20 cellular contexts compared by ENCODE assay signal in the genomic region with DNA sequence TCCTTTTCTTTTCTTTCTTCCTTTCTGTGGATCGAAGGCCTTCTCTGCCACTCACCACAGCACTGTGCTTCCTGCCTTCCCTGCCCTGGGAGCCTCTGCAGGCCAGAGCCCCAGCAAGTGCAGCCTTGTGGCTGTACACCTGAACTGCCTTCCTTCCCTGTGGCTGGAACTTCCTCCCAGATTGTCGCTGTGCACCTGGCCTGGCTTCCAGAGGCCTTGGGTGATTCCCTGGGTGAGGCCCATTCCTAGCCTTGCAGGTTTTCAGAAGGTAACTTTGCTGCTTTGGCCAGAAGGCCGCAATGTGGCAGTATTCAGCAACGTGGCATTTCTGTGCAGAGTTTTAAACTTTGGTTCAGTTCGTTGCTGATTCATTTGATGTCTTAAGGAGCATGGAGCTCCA. TPM values are rescaled to one million over a fixed set of nuclear protein-coding genes. Genes with fewer than 3 reads are reported as not detected.
DNase-seq lines count a peak whose midpoint lies in the region; ATAC-seq, FAIRE-seq and TF ChIP-seq lines count a peak whose summit lies in the region.
"Had no signal": no experiment of that assay in that cellular context is flagged by ENCODE, and none has a peak within 500 bp of the region (broad histone marks: within the 10 kb centered on the region; RNA-seq: fewer than 3 reads in every experiment).

No MANE protein-coding gene starts in this region.

- peaks cover 39% of the 10 kb centered on the region for H3K4me1 ChIP-seq in HepG2 (ENCODE audit: insufficient read depth, low read length)
- no peaks in the 10 kb centered on the region for H3K4me1 ChIP-seq in right lobe of liver
- H3K4me1 ChIP-seq in mucosa of descending colon (ENCODE audit: low read depth) = peaks cover 17% of the 10 kb centered on the region

- in situ Hi-C loops in HepG2 (cut with HindIII; ENCODE audit: extremely low pct_ligation_motif_present, low pct_unique_long_range_greater_than_20kb) = no loop called here

- no peak overlapping the region for H3K4me3 Mint-ChIP-seq in WTC11
- H3K4me3 Mint-ChIP-seq: CD4-positive, alpha-beta T cell had no signal

- H3K27ac ChIP-seq in HepG2 (ENCODE audit: extremely low read length, insufficient read depth, low read length) (no peak overlapping the region), right lobe of liver (no peak overlapping the region)

- H3K36me3 ChIP-seq in HepG2 (replicated peaks in 1 of 2; ENCODE audit: control insufficient read depth in 1 of 2, insufficient read depth in 2 of 2, low read length in 2 of 2) (no peaks in the 10 kb centered on the region), right lobe of liver (no peaks in the 10 kb centered on the region), mucosa of descending colon (ENCODE audit: low read depth) (no peaks in the 10 kb centered on the region)

- no TSS peak for BruUV-seq in HepG2 (replicated peaks; lab: Mats Ljungman, UMichigan)

- TF ChIP-seq CTCF in HepG2 (CRISPR knock-in tag; IDR thresholded peaks at IDR 0.05) (no peak; the same call in 1 of the 2 replicates), right lobe of liver (IDR thresholded peaks at IDR 0.05) (no peak), WTC11 (IDR thresholded peaks at IDR 0.05) (no peak), mucosa of descending colon (IDR thresholded peaks at IDR 0.05) (peak; percentile 33)

- ATAC-seq in HepG2 (peak; percentile 50), right lobe of liver (no peak), WTC11 (peak; percentile 54), mucosa of descending colon (peak; percentile 88)

- intact Hi-C loops in HepG2 (cut with micrococcal nuclease; ENCODE audit: unreplicated experiment) (no loop called here), right lobe of liver (cut with DNase I) (no loop called here), mucosa of descending colon (cut with DNase I, micrococcal nuclease) (no loop called here)

- H3K4me3 ChIP-seq in HepG2 (replicated peaks in 1 of 3; ENCODE audit: insufficient read depth in 1 of 3, low read depth in 2 of 3, low read length in 3 of 3) (no peak overlapping the region), right lobe of liver (no peak overlapping the region), mucosa of descending colon (no peak overlapping the region)

- H3K27ac Mint-ChIP-seq in WTC11 = no peak overlapping the region
- H3K27ac Mint-ChIP-seq: CD4-positive, alpha-beta T cell had no signal

- CTCF ChIA-PET in HepG2 (lab: Yijun Ruan, JAX; ENCODE audit: low intra/inter-chr PET ratio, low total read pairs) = no interaction called here
- CTCF ChIA-PET in WTC11 (lab: Charles Lee) = interaction anchor here (0.6 to 0.7 kb wide), 2 partner anchors 12 to 34 kb away, joined by 3 read pairs; no protein-coding TSS in a partner anchor

- H3K9ac ChIP-seq in HepG2 (ENCODE audit: insufficient read depth, low read depth, low read length) = no peak overlapping the region

- H2AFZ ChIP-seq in HepG2 (ENCODE audit: low read length) = no peak overlapping the region

- no peak overlapping the region for H3K4me2 ChIP-seq in HepG2 (ENCODE audit: low read depth, low read length)

- DNase-seq in HepG2 (ENCODE audit: low spot score) (no peak), right lobe of liver (no peak), WTC11 (ENCODE audit: low spot score) (no peak), mucosa of descending colon (peak in 2 of 3 donors; percentile 68 to 74), iPS-NIHi7 (ENCODE audit: extremely low spot score) (no peak), HTR-8/SVneo (ENCODE audit: insufficient read length, low spot score) (no peak), kidney tubule cell (ENCODE audit: low spot score) (no peak)
- DNase-seq in activated CD4-positive, alpha-beta T cell treated with anti-CD3 and anti-CD28 coated beads, Interleukin-2, amount 50 U/mL, for 4 hours = no peak
- DNase-seq: AML-193; CD4-positive, alpha-beta T cell; GF-D8; Karpas-422; MM.1S; NCI-H1105; NCI-H187 treated with DMSO at 0.1 percent for 48 hours; NCI-H2171 treated with DMSO at 0.1 percent for 48 hours; RPMI8226 had no signal

- no peak for TF ChIP-seq RAD21 in HepG2 (CRISPR knock-in tag; IDR thresholded peaks at IDR 0.05)

- WGBS in HepG2 (ENCODE audit: low lambda C conversion rate) = 52% methylated on average over 5 of the region's 5 CpGs
- 58% methylated on average over 3 of the region's 5 CpGs for WGBS in right lobe of liver (ENCODE audit: insufficient coverage, low coverage, low lambda C conversion rate, missing lambda C conversion rate)

- H3K9me3 Mint-ChIP-seq in WTC11 = no peaks in the 10 kb centered on the region
- H3K9me3 Mint-ChIP-seq: CD4-positive, alpha-beta T cell had no signal

- TF ChIP-seq EP300 in HepG2 (IDR thresholded peaks at IDR 0.05; ENCODE audit: low read depth in 2 of 2, low read length in 2 of 2) (no peak), HepG2 (CRISPR knock-in tag; IDR thresholded peaks at IDR 0.05; ENCODE audit: borderline replicate concordance) (no peak)

- no peaks in the 10 kb centered on the region for H3K36me3 Mint-ChIP-seq in WTC11

- no peaks in the 10 kb centered on the region for H4K20me1 ChIP-seq in HepG2 (ENCODE audit: insufficient read depth, low read length)

- FAIRE-seq in HepG2 (lab: Jason Lieb, UNC) (no peak), HTR-8/SVneo (lab: Jason Lieb, UNC) (no peak)
- FAIRE-seq: D721Med had no signal

- TF ChIP-seq POLR2A in HepG2 (IDR thresholded peaks at IDR 0.05; ENCODE audit: insufficient read depth in 1 of 2, low read depth in 2 of 2, low read length in 2 of 2) (no peak), right lobe of liver (IDR thresholded peaks at IDR 0.05) (no peak)

- H3K27me3 ChIP-seq in HepG2 (ENCODE audit: control insufficient read depth in 1 of 2, insufficient read depth in 2 of 2, low read length in 2 of 2) = peaks cover 2 to 16% of the 10 kb centered on the region in 2 experiments; a peak in 4 of 5 replicates
- H3K27me3 ChIP-seq in right lobe of liver = no peaks in the 10 kb centered on the region

- H3K27me3 Mint-ChIP-seq in WTC11 (ENCODE audit: low read depth) = no peaks in the 10 kb centered on the region; the same call in 1 of the 2 replicates

- POLR2A ChIA-PET in HepG2 (lab: Yijun Ruan, JAX) = no interaction called here
- POLR2A ChIA-PET in WTC11 (lab: Charles Lee) = no interaction called here

- peaks cover 37% of the 10 kb centered on the region for H3K4me1 Mint-ChIP-seq in WTC11

- H3K9me3 ChIP-seq in HepG2 (ENCODE audit: low read length) (no peaks in the 10 kb centered on the region), right lobe of liver (no peaks in the 10 kb centered on the region), mucosa of descending colon (no peaks in the 10 kb centered on the region)

- H3K79me2 ChIP-seq in HepG2 (ENCODE audit: insufficient read depth, low read length) = no peaks in the 10 kb centered on the region

RNA-seq across cellular contexts. Expression of a gene that starts 50.1 kb away (rescaled TPM):
- total RNA-seq in HepG2 (2016; rRNA removed; fragmentation: Illumina TruSeq; extraction: Trizol) = 0.20 and 0.39 TPM in 2 replicates
- 0.61 TPM in 1 of 2 replicates, not detected in the other for total RNA-seq in HepG2 (2016; cell fraction: cytosol; rRNA removed; fragmentation: Illumina TruSeq; extraction: Trizol; ENCODE audit: low read depth)
- 0.11 and 0.51 TPM in 2 replicates for total RNA-seq in HepG2 (2016; cell fraction: insoluble cytoplasmic fraction; rRNA removed; fragmentation: Illumina TruSeq; extraction: Trizol)
- total RNA-seq in HepG2 (2016; cell fraction: membrane; rRNA removed; fragmentation: Illumina TruSeq; extraction: Trizol) = 0.28 and 0.45 TPM in 2 replicates
- total RNA-seq in HepG2 (2016; cell fraction: nucleus; rRNA removed; fragmentation: Illumina TruSeq; extraction: Trizol) = 0.31 TPM in 1 of 2 replicates, not detected in the other
- 0.14 and 0.41 TPM in 2 replicates for polyA plus RNA-seq in HepG2 (2011; rRNA removed)
- 0.23 and 0.33 TPM in 2 replicates for polyA plus RNA-seq in HepG2 (2011; cell fraction: cytosol; rRNA removed)
- 0.34 and 0.90 TPM in 2 replicates for polyA plus RNA-seq in HepG2 (2011; cell fraction: nucleus; rRNA removed)
- polyA plus RNA-seq in HepG2 (2012) = 0.04 and 0.09 TPM in 2 replicates
- polyA plus RNA-seq in HepG2 (2016; cell fraction: cytosol; fragmentation: Illumina TruSeq; extraction: Trizol; ENCODE audit: low read depth) = 0.08 and 0.25 TPM in 2 replicates
- 0.42 and 0.59 TPM in 2 replicates for polyA plus RNA-seq in HepG2 (2016; cell fraction: insoluble cytoplasmic fraction; fragmentation: Illumina TruSeq; extraction: Trizol; ENCODE audit: low read depth)
- polyA plus RNA-seq in HepG2 (2016; cell fraction: membrane; fragmentation: Illumina TruSeq; extraction: Trizol; ENCODE audit: low read depth) = 0.24 and 0.30 TPM in 2 replicates
- 0.36 and 0.65 TPM in 2 replicates for polyA plus RNA-seq in HepG2 (2016; cell fraction: nucleus; fragmentation: Illumina TruSeq; extraction: Trizol; ENCODE audit: insufficient read depth, low read depth)
- polyA minus RNA-seq in HepG2 (2011; rRNA and poly(A)+ RNA removed; ENCODE audit: low replicate concordance) = 0.10 and 0.72 TPM in 2 replicates
- polyA minus RNA-seq in HepG2 (2011; cell fraction: cytosol; rRNA and poly(A)+ RNA removed) = not detected in 2 replicates
- polyA minus RNA-seq in HepG2 (2011; cell fraction: nucleus; rRNA and poly(A)+ RNA removed) = 0.75 TPM in 1 of 2 replicates, not detected in the other
- total RNA-seq in right lobe of liver = under 1 TPM; 0.05 to 0.30 (median 0.12) TPM
- total RNA-seq in WTC11 (2021) = 20.8 to 21.4 TPM (median 21.0 TPM) in 3 replicates
- 1 to 10 TPM in 1 of 3 donors, under 1 TPM in 2; 0.43 to 1.2 (median 0.58) TPM for total RNA-seq in mucosa of descending colon
- total RNA-seq: A673, H4 had no signal

RNA-seq across cellular contexts. Expression of a gene that starts 54.4 kb away (rescaled TPM):
- total RNA-seq in HepG2 (2016; rRNA removed; fragmentation: Illumina TruSeq; extraction: Trizol) = not detected in 2 replicates
- not detected in 2 replicates for total RNA-seq in HepG2 (2016; cell fraction: cytosol; rRNA removed; fragmentation: Illumina TruSeq; extraction: Trizol; ENCODE audit: low read depth)
- total RNA-seq in HepG2 (2016; cell fraction: insoluble cytoplasmic fraction; rRNA removed; fragmentation: Illumina TruSeq; extraction: Trizol) = not detected in 2 replicates
- not detected in 2 replicates for total RNA-seq in HepG2 (2016; cell fraction: membrane; rRNA removed; fragmentation: Illumina TruSeq; extraction: Trizol)
- not detected in 2 replicates for total RNA-seq in HepG2 (2016; cell fraction: nucleus; rRNA removed; fragmentation: Illumina TruSeq; extraction: Trizol)
- polyA plus RNA-seq in HepG2 (2011; rRNA removed) = not detected in 2 replicates
- polyA plus RNA-seq in HepG2 (2011; cell fraction: cytosol; rRNA removed) = not detected in 2 replicates
- polyA plus RNA-seq in HepG2 (2011; cell fraction: nucleus; rRNA removed) = not detected in 2 replicates
- not detected in 2 replicates for polyA plus RNA-seq in HepG2 (2012)
- not detected in 2 replicates for polyA plus RNA-seq in HepG2 (2016; cell fraction: cytosol; fragmentation: Illumina TruSeq; extraction: Trizol; ENCODE audit: low read depth)
- not detected in 2 replicates for polyA plus RNA-seq in HepG2 (2016; cell fraction: insoluble cytoplasmic fraction; fragmentation: Illumina TruSeq; extraction: Trizol; ENCODE audit: low read depth)
- not detected in 2 replicates for polyA plus RNA-seq in HepG2 (2016; cell fraction: membrane; fragmentation: Illumina TruSeq; extraction: Trizol; ENCODE audit: low read depth)
- polyA plus RNA-seq in HepG2 (2016; cell fraction: nucleus; fragmentation: Illumina TruSeq; extraction: Trizol; ENCODE audit: insufficient read depth, low read depth) = not detected in 2 replicates
- polyA minus RNA-seq in HepG2 (2011; rRNA and poly(A)+ RNA removed; ENCODE audit: low replicate concordance) = 0.21 TPM in 1 of 2 replicates, not detected in the other
- polyA minus RNA-seq in HepG2 (2011; cell fraction: cytosol; rRNA and poly(A)+ RNA removed) = not detected in 2 replicates
- not detected in 2 replicates for polyA minus RNA-seq in HepG2 (2011; cell fraction: nucleus; rRNA and poly(A)+ RNA removed)
- not detected for total RNA-seq in right lobe of liver
- total RNA-seq in WTC11 (2021) = not detected in 3 replicates
- total RNA-seq in mucosa of descending colon = not detected
- total RNA-seq: A673; CD4-positive, alpha-beta T cell; H4 had no signal

Comparison
In these comparisons a context has a peak if more than half of its experiments do, and no peak if none do; other contexts are left out.
1. ATAC-seq: peak in HepG2 (single experiment), WTC11 (single experiment) and mucosa of descending colon (single experiment); none in right lobe of liver (0 of 4).
2. DNase-seq: peak in mucosa of descending colon (2 of 3); none in HepG2 (single experiment), right lobe of liver (0 of 3), WTC11 (single experiment), iPS-NIHi7 (single experiment), HTR-8/SVneo (single experiment), kidney tubule cell (single experiment) and activated CD4-positive, alpha-beta T cell treated with anti-CD3 and anti-CD28 coated beads, Interleukin-2, amount 50 U/mL, for 4 hours (0 of 2).